In the genomic region with DNA sequence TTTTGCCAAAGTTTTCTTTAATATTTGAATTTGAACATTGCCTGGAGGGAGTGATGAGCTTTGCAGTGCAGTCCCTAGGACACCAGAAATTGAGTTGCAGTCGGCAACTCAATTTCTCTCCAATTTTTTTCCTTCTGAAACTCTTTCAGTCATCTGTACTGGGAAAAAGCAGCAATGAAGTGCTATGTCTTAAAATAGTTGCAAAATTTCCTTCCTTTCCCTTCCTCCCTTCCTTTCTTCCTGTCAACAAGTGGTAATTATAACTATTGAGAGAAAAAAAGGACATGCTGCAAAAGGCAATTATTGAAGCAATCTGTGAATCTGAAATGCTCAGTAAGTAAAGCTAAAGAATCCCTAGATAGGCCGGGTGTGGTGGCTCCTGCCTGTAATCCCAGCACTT, we compare ENCODE assay signal across 26 cellular contexts. TPM values are rescaled to one million over a fixed set of nuclear protein-coding genes. Genes with fewer than 3 reads are reported as not detected.
A peak's percentile ranks its signal among the peaks of the same experiment; 100 is the strongest.
DNase-seq lines count a peak whose midpoint lies in the region; TF ChIP-seq lines count a peak whose summit lies in the region.
"Had no signal": no experiment of that assay in that cellular context is flagged by ENCODE, and none has a peak within 500 bp of the region (broad histone marks: within the 10 kb centered on the region; RNA-seq: fewer than 3 reads in every experiment).

No MANE protein-coding gene starts in this region.

- peak overlapping the region; percentile 37 for H3K4me2 ChIP-seq in BLaER1

- DNase-seq in cardiac fibroblast (ENCODE audit: low read depth in 2 of 2) (peak; percentile 26 to 77), left ventricle myocardium inferior (no peak), NCI-H146 (lab: John Stamatoyannopoulos, UW) (no peak), head of caudate nucleus (no peak), NCI-H2227 treated with DMSO at 0.1 percent for 48 hours (lab: John Stamatoyannopoulos, UW) (no peak), LoVo (ENCODE audit: low spot score) (no peak)
- DNase-seq: activated CD4-positive, alpha-beta memory T cell treated with anti-CD3 and anti-CD28 coated beads for 36 hours; activated CD4-positive, alpha-beta T cell treated with anti-CD3 and anti-CD28 coated beads for 1 hour; activated naive CD4-positive, alpha-beta T cell treated with Interleukin-2 at 50 U/mL for 16 hours; AML-193; CD8-positive, alpha-beta T cell; dorsolateral prefrontal cortex; HCEC 1CT; KBM-7; MG63; natural killer cell; NCI-H1105; NCI-H1930; NCI-H524 treated with DMSO at 0.1 percent for 48 hours; NK-92 treated with Interleukin-12 subunit alpha and Interleukin-12 subunit beta, amount 100 ng/mL, for 24 hours; SHP77 treated with DMSO at 0.1 percent for 48 hours; stimulated activated naive B cell treated with anti-CD40 and anti-IgM and Interleukin-4, amounts not matched to agents 10 μg/mL and 1 μg/mL and 100 μg/mL, for 72 hours had no signal

- H3K36me3 ChIP-seq in BLaER1 (no peaks in the 10 kb centered on the region), left ventricle myocardium inferior (no peaks in the 10 kb centered on the region), skeletal muscle tissue (ENCODE audit: control insufficient read depth in 3 of 3, insufficient read depth in 3 of 3, low read length in 3 of 3) (no peaks in the 10 kb centered on the region)
- H3K36me3 ChIP-seq: MG63 had no signal

- TF ChIP-seq CTCF in cardiac fibroblast (IDR thresholded peaks at IDR 0.05; ENCODE audit: low read depth, low read length) (no peak), left ventricle myocardium inferior (IDR thresholded peaks at IDR 0.05; ENCODE audit: borderline replicate concordance) (no peak)

- H3K4me3 ChIP-seq in BLaER1: no peak overlapping the region
- H3K4me3 ChIP-seq in cardiac fibroblast (replicated peaks in 1 of 2; ENCODE audit: low read depth in 2 of 2, low read length in 2 of 2): no peak overlapping the region
- H3K4me3 ChIP-seq in left ventricle myocardium inferior: no peak overlapping the region
- no peak overlapping the region for H3K4me3 ChIP-seq in skeletal muscle tissue (ENCODE audit: low read length in 3 of 3)
- H3K4me3 ChIP-seq: dorsolateral prefrontal cortex, MG63, skin epidermis had no signal

- H3K27ac ChIP-seq in BLaER1: no peak overlapping the region
- H3K27ac ChIP-seq in left ventricle myocardium inferior (replicated peaks): peak overlapping the region; percentile 74
- H3K27ac ChIP-seq in skeletal muscle tissue (ENCODE audit: low read depth, low read length): peak overlapping the region; percentile 19
- H3K27ac ChIP-seq: dorsolateral prefrontal cortex had no signal

- H3K4me1 ChIP-seq in BLaER1: peaks cover 7% of the 10 kb centered on the region
- peaks cover 30% of the 10 kb centered on the region for H3K4me1 ChIP-seq in left ventricle myocardium inferior
- peaks cover 4 to 21% (median 5%) of the 10 kb centered on the region in 3 donors for H3K4me1 ChIP-seq in skeletal muscle tissue (ENCODE audit: control insufficient read depth in 3 of 3, insufficient read depth in 3 of 3, low read length in 3 of 3)

- no peaks in the 10 kb centered on the region for H3K27me3 ChIP-seq in BLaER1
- H3K27me3 ChIP-seq in left ventricle myocardium inferior (ENCODE audit: low read depth): no peaks in the 10 kb centered on the region
- no peaks in the 10 kb centered on the region for H3K27me3 ChIP-seq in skeletal muscle tissue (ENCODE audit: control insufficient read depth in 3 of 3, insufficient read depth in 3 of 3, low read length in 3 of 3)
- H3K27me3 ChIP-seq: dorsolateral prefrontal cortex, MG63 had no signal

- intact Hi-C loops in left ventricle myocardium inferior (cut with micrococcal nuclease) (no loop called here), head of caudate nucleus (cut with DNase I) (no loop called here)

- H3K9me3 ChIP-seq in BLaER1 (no peaks in the 10 kb centered on the region), left ventricle myocardium inferior (replicated peaks) (no peaks in the 10 kb centered on the region), skeletal muscle tissue (ENCODE audit: control insufficient read depth in 3 of 3, low read length in 3 of 3) (no peaks in the 10 kb centered on the region)
- H3K9me3 ChIP-seq: MG63 had no signal

- no peaks in the 10 kb centered on the region for H4K20me1 ChIP-seq in BLaER1

- 0 out of 2 replicates have a peak overlapping the region, but pooled peaks have one; percentile 1 for H3K9ac ChIP-seq in BLaER1
- H3K9ac ChIP-seq in skeletal muscle tissue (ENCODE audit: low read depth in 1 of 3, low read length in 3 of 3): no peak overlapping the region

RNA-seq across cellular contexts. Expression of gene ANKRD55, which starts 56.0 kb away (rescaled TPM):
- total RNA-seq in left ventricle myocardium inferior (0.27 TPM), skeletal muscle tissue (not detected)
- total RNA-seq: CD8-positive, alpha-beta T cell; urinary bladder had no signal

Comparison
In these comparisons a context has a peak if more than half of its experiments do, and no peak if none do; other contexts are left out.
1. DNase-seq: peak in cardiac fibroblast (2 of 2); none in left ventricle myocardium inferior (single experiment), NCI-H146 (single experiment), head of caudate nucleus (0 of 42), NCI-H2227 treated with DMSO at 0.1 percent for 48 hours (single experiment) and LoVo (single experiment).